24 cellular contexts compared by ENCODE assay signal in genomic region chr6:158774734-158775449, GRCh38. TPM values are rescaled to one million over a fixed set of nuclear protein-coding genes. Genes with fewer than 3 reads are reported as not detected.
DNase-seq lines count a peak whose midpoint lies in the region; ATAC-seq and TF ChIP-seq lines count a peak whose summit lies in the region.
"Had no signal": no experiment of that assay in that cellular context is flagged by ENCODE, and none has a peak within 500 bp of the region (broad histone marks: within the 10 kb centered on the region; RNA-seq: fewer than 3 reads in every experiment).

No MANE protein-coding gene starts in this region.

- CTCF ChIA-PET in mammary epithelial cell (lab: Charles Lee; ENCODE audit: low non-redundant PET) = no interaction called here
- CTCF ChIA-PET in MCF 10A (lab: Yijun Ruan, JAX) = interaction anchor here (0.6 to 0.8 kb wide), 4 partner anchors 22 to 85 kb away, joined by 3 read pairs; no protein-coding TSS in a partner anchor

- H3K9ac ChIP-seq in mammary epithelial cell (ENCODE audit: insufficient read depth, low read length) (no peak overlapping the region), SK-N-MC (ENCODE audit: insufficient read length) (no peak overlapping the region)

- intact Hi-C loops in mammary epithelial cell (cut with micrococcal nuclease) (no loop called here), MCF 10A (cut with micrococcal nuclease) (no loop called here)

- H3K4me3 ChIP-seq in mammary epithelial cell (replicated peaks in 1 of 3; ENCODE audit: insufficient read depth in 1 of 3, low read depth in 2 of 3, low read length in 3 of 3) (no peak overlapping the region), SK-N-MC (peak overlapping the region; percentile 65)
- H3K4me3 ChIP-seq: A549, body of pancreas, left ventricle myocardium inferior, upper lobe of right lung had no signal

- H3K4me1 ChIP-seq in mammary epithelial cell (ENCODE audit: insufficient read depth, low read length) = peaks cover 15% of the 10 kb centered on the region

- POLR2A ChIA-PET in MCF 10A (lab: Yijun Ruan, JAX) = no interaction called here

- WGBS in mammary epithelial cell (ENCODE audit: low coverage, missing lambda C conversion rate) = 92% methylated on average over 15 of the region's 17 CpGs

- H3K9me3 Mint-ChIP-seq in MCF 10A (ENCODE audit: unreplicated experiment) = no peaks in the 10 kb centered on the region
- H3K9me3 Mint-ChIP-seq in stimulated activated effector memory CD8-positive, alpha-beta T cell treated with anti-CD3 and anti-CD28 coated beads, Interleukin-12 subunit alpha, Interleukin-12 subunit beta, amount 100 ng/mL, for 72 hours = no peaks in the 10 kb centered on the region
- H3K9me3 Mint-ChIP-seq: neural crest cell had no signal

- no peaks in the 10 kb centered on the region for H4K20me1 ChIP-seq in mammary epithelial cell (ENCODE audit: insufficient read depth, low read length)

- H3K27ac Mint-ChIP-seq in MCF 10A (ENCODE audit: low read depth, unreplicated experiment) = no peak overlapping the region
- peak overlapping the region; percentile 32 for H3K27ac Mint-ChIP-seq in stimulated activated effector memory CD8-positive, alpha-beta T cell treated with anti-CD3 and anti-CD28 coated beads, Interleukin-12 subunit alpha, Interleukin-12 subunit beta, amount 100 ng/mL, for 72 hours

- ATAC-seq in stimulated activated effector memory CD8-positive, alpha-beta T cell treated with anti-CD3 and anti-CD28 coated beads, Interleukin-12 subunit alpha, Interleukin-12 subunit beta, amount 100 ng/mL, for 72 hours = no peak
- ATAC-seq: A549, body of pancreas, esophagus mucosa, foreskin keratinocyte, SK-N-SH treated with all-trans-retinoic acid at 6 μM for 48 hours, upper lobe of right lung had no signal

- no peak overlapping the region for H3K27ac ChIP-seq in mammary epithelial cell (ENCODE audit: insufficient read depth, low read depth, low read length)
- peak overlapping the region; percentile 71 for H3K27ac ChIP-seq in SK-N-MC
- H3K27ac ChIP-seq in epithelial cell of prostate = peak overlapping the region; percentile 92
- H3K27ac ChIP-seq: A549, body of pancreas, foreskin keratinocyte, left ventricle myocardium inferior, upper lobe of right lung, WERI-Rb-1 had no signal

- H2AFZ ChIP-seq in mammary epithelial cell (ENCODE audit: low read depth, low read length) = no peak overlapping the region

- dilution Hi-C loops in mammary epithelial cell (cut with HindIII; ENCODE audit: low sequenced_read_pairs) = no loop called here

- no peaks in the 10 kb centered on the region for H3K9me3 ChIP-seq in mammary epithelial cell (replicated peaks; ENCODE audit: insufficient read depth, low read length)
- H3K9me3 ChIP-seq in SK-N-MC (ENCODE audit: low read depth, low read length) = no peaks in the 10 kb centered on the region
- H3K9me3 ChIP-seq: A549, body of pancreas, left ventricle myocardium inferior, upper lobe of right lung had no signal

- H3K4me2 ChIP-seq in mammary epithelial cell (ENCODE audit: insufficient read depth, low read depth, low read length) = no peak overlapping the region
- H3K4me2 ChIP-seq: A549 had no signal

- H3K36me3 Mint-ChIP-seq in MCF 10A (ENCODE audit: insufficient read depth, unreplicated experiment) = peaks cover 99% of the 10 kb centered on the region
- H3K36me3 Mint-ChIP-seq in stimulated activated effector memory CD8-positive, alpha-beta T cell treated with anti-CD3 and anti-CD28 coated beads, Interleukin-12 subunit alpha, Interleukin-12 subunit beta, amount 100 ng/mL, for 72 hours = peaks cover 100% of the 10 kb centered on the region

- in situ Hi-C loops in mammary epithelial cell (cut with MboI; ENCODE audit: low sequenced_read_pairs in 2 of 2) = loop anchor here in 1 of 2 donors (25.0 kb wide), 1 partner anchor 337 kb away; no protein-coding TSS in a partner anchor

- no peaks in the 10 kb centered on the region for H3K27me3 Mint-ChIP-seq in MCF 10A (ENCODE audit: insufficient read depth, unreplicated experiment)
- H3K27me3 Mint-ChIP-seq: B cell had no signal

- H3K4me1 Mint-ChIP-seq in MCF 10A (ENCODE audit: insufficient read depth, unreplicated experiment) = peaks cover 23% of the 10 kb centered on the region
- peaks cover 72% of the 10 kb centered on the region for H3K4me1 Mint-ChIP-seq in stimulated activated effector memory CD8-positive, alpha-beta T cell treated with anti-CD3 and anti-CD28 coated beads, Interleukin-12 subunit alpha, Interleukin-12 subunit beta, amount 100 ng/mL, for 72 hours

- H3K27me3 ChIP-seq in mammary epithelial cell (ENCODE audit: insufficient read depth, low read length) = no peaks in the 10 kb centered on the region
- H3K27me3 ChIP-seq: body of pancreas, foreskin keratinocyte, upper lobe of right lung had no signal

- TF ChIP-seq CTCF in mammary epithelial cell (conservative IDR thresholded peaks at IDR 0.05 in 1 of 2, IDR thresholded peaks at IDR 0.05 in 1 of 2; ENCODE audit: extremely low read depth in 1 of 2, insufficient read depth in 1 of 2, low read depth in 1 of 2, low read length in 2 of 2) (no peak), MCF 10A (IDR thresholded peaks at IDR 0.05; ENCODE audit: unreplicated experiment) (no peak)

- no peak overlapping the region for H3K4me3 Mint-ChIP-seq in MCF 10A (ENCODE audit: unreplicated experiment)
- no peak overlapping the region for H3K4me3 Mint-ChIP-seq in stimulated activated effector memory CD8-positive, alpha-beta T cell treated with anti-CD3 and anti-CD28 coated beads, Interleukin-12 subunit alpha, Interleukin-12 subunit beta, amount 100 ng/mL, for 72 hours
- H3K4me3 Mint-ChIP-seq: B cell, neural crest cell had no signal

- DNase-seq in mammary epithelial cell (no peak), MCF 10A (ENCODE audit: unreplicated experiment) (no peak), SK-N-MC (ENCODE audit: low read depth, low spot score) (peak; percentile 95), epithelial cell of prostate (ENCODE audit: low read depth, low spot score) (no peak), NCI-H345 treated with DMSO at 0.1 percent for 48 hours (lab: John Stamatoyannopoulos, UW; ENCODE audit: unreplicated experiment) (no peak), T-helper 2 cell (no peak), GM03348 (ENCODE audit: low spot score) (no peak)
- DNase-seq in stimulated activated effector memory CD8-positive, alpha-beta T cell treated with anti-CD3 and anti-CD28 coated beads, Interleukin-12 subunit alpha, Interleukin-12 subunit beta, amount 100 ng/mL, for 72 hours (ENCODE audit: low spot score in 2 of 2) = no peak
- DNase-seq: body of pancreas; COR-L47; effector CD4-positive, alpha-beta T cell; foreskin keratinocyte; Kasumi-1; left ventricle myocardium inferior; NCI-H1694; NCI-H748 treated with DMSO at 0.1 percent for 48 hours; T-helper 9 cell; upper lobe of right lung; WERI-Rb-1 had no signal

- H3K79me2 ChIP-seq in mammary epithelial cell (ENCODE audit: insufficient read depth, low read length) = peaks cover 94% of the 10 kb centered on the region

- TSS peak; percentile 3 for BruUV-seq in mammary epithelial cell (replicated peaks; lab: Mats Ljungman, UMichigan)
- no TSS peak for BruUV-seq in MCF 10A (replicated peaks; lab: Mats Ljungman, UMichigan)

- H3K36me3 ChIP-seq in mammary epithelial cell (ENCODE audit: insufficient read depth, low read length) = peaks cover 57% of the 10 kb centered on the region
- peaks cover 75% of the 10 kb centered on the region for H3K36me3 ChIP-seq in SK-N-MC (ENCODE audit: insufficient read depth, low read length)

RNA-seq across cellular contexts. Expression of gene EZR, which starts 44.3 kb away (rescaled TPM):
- total RNA-seq in mammary epithelial cell (100 to 1,000 TPM; 164 to 240 TPM), MCF 10A (2022) (243 and 296 TPM in 2 replicates)
- 171 TPM for polyA plus RNA-seq in mammary epithelial cell
- polyA minus RNA-seq in mammary epithelial cell = 213 TPM
